1 cellular context compared by ENCODE assay signal in genomic region chr20:58504566-58504965, GRCh38.
TF ChIP-seq lines count a peak whose summit lies in the region.

No MANE protein-coding gene starts in this region.

TF ChIP-seq in IMR-90, 13 proteins besides CTCF, POLR2A, EP300 and RAD21:
- TF ChIP-seq USF2 (IDR thresholded peaks at IDR 0.05; ENCODE audit: low read depth, low read length) (no peak), MAFK (IDR thresholded peaks at IDR 0.05; ENCODE audit: low read depth, low read length) (no peak), BHLHE40 (IDR thresholded peaks at IDR 0.05; ENCODE audit: low read depth, low read length) (no peak), MAZ (IDR thresholded peaks at IDR 0.05; ENCODE audit: borderline replicate concordance, low read depth, low read length) (no peak), RFX5 (IDR thresholded peaks at IDR 0.05; ENCODE audit: low read depth, low read length) (no peak), FOS (IDR thresholded peaks at IDR 0.05; ENCODE audit: low read depth, low read length) (no peak), SMC3 (IDR thresholded peaks at IDR 0.05; ENCODE audit: low read depth, low read length) (no peak), RCOR1 (IDR thresholded peaks at IDR 0.05; ENCODE audit: insufficient replicate concordance, low read length) (no peak), CHD1 (IDR thresholded peaks at IDR 0.05; ENCODE audit: low read depth, low read length) (no peak), MXI1 (IDR thresholded peaks at IDR 0.05; ENCODE audit: borderline replicate concordance, low read depth, low read length) (no peak), NFE2L2 (IDR thresholded peaks at IDR 0.05; ENCODE audit: low read depth, low read length) (no peak), ELK1 (IDR thresholded peaks at IDR 0.05; ENCODE audit: borderline replicate concordance, low read depth, low read length) (no peak), CEBPB (IDR thresholded peaks at IDR 0.05; ENCODE audit: low read depth, low read length) (no peak)
